ENCODE assay signal across 12 cellular contexts in genomic region chr1:198155253-198155652, GRCh38. TPM values are rescaled to one million over a fixed set of nuclear protein-coding genes. Genes with fewer than 3 reads are reported as not detected.
DNase-seq lines count a peak whose midpoint lies in the region; ATAC-seq and TF ChIP-seq lines count a peak whose summit lies in the region.
"Had no signal": no experiment of that assay in that cellular context is flagged by ENCODE, and none has a peak within 500 bp of the region (broad histone marks: within the 10 kb centered on the region; RNA-seq: fewer than 3 reads in every experiment).

No MANE protein-coding gene starts in this region.

- H3K4me3 ChIP-seq in fibroblast of mammary gland (ENCODE audit: control insufficient read depth, low read depth, low read length) (no peak overlapping the region), thoracic aorta (peak overlapping the region; percentile 93)

- no peak overlapping the region for H3K4me3 Mint-ChIP-seq in activated naive CD8-positive, alpha-beta T cell treated with anti-CD3 and anti-CD28 coated beads, Interleukin-2, amount 10 ng/mL, durations not matched to agents 7 days and 5 days
- H3K4me3 Mint-ChIP-seq in activated naive CD8-positive, alpha-beta T cell treated with anti-CD3 and anti-CD28 coated beads, Interleukin-2, amount 50 U/mL, for 24 hours, result no peak overlapping the region
- H3K4me3 Mint-ChIP-seq in activated naive CD4-positive, alpha-beta T cell treated with anti-CD3 and anti-CD28 coated beads for 36 hours, result no peak overlapping the region

- ATAC-seq in activated naive CD8-positive, alpha-beta T cell treated with anti-CD3 and anti-CD28 coated beads, Interleukin-2, amount 10 ng/mL, durations not matched to agents 7 days and 5 days (ENCODE audit: low read depth), result no peak
- no peak for ATAC-seq in activated naive CD8-positive, alpha-beta T cell treated with anti-CD3 and anti-CD28 coated beads, Interleukin-2, amount 50 U/mL, for 24 hours
- ATAC-seq in thoracic aorta (ENCODE audit: insufficient number of reproducible peaks, low FRiP score, low read depth) (peak; percentile 24), GM18519 (IDR thresholded peaks at IDR 0.05; ENCODE audit: low FRiP score, unreplicated experiment) (no peak)

- in situ Hi-C loops in SK-MEL-5 (cut with HindIII; ENCODE audit: low pct_unique_long_range_greater_than_20kb, low sequenced_read_pairs), result no loop called here
- in situ Hi-C loops in G401 (cut with HindIII; ENCODE audit: low sequenced_read_pairs), result no loop called here

- H3K27me3 ChIP-seq in thoracic aorta (replicated peaks; ENCODE audit: insufficient read depth), result no peaks in the 10 kb centered on the region

- TF ChIP-seq CTCF in fibroblast of mammary gland (conservative IDR thresholded peaks at IDR 0.05; ENCODE audit: control insufficient read depth, insufficient read depth, low read depth, low read length) (no peak), thoracic aorta (IDR thresholded peaks at IDR 0.05) (no peak)

- intact Hi-C loops in activated naive CD4-positive, alpha-beta T cell treated with anti-CD3 and anti-CD28 coated beads for 36 hours (cut with micrococcal nuclease), result loop anchor here (5.0 kb wide), 4 partner anchors 53 to 782 kb away; no protein-coding TSS in a partner anchor

- POLR2A ChIA-PET in activated naive CD8-positive, alpha-beta T cell treated with anti-CD3 and anti-CD28 coated beads, Interleukin-2, amount 10 ng/mL, durations not matched to agents 7 days and 5 days (lab: Charles Lee), result no interaction called here

- H3K9me3 Mint-ChIP-seq in activated naive CD8-positive, alpha-beta T cell treated with anti-CD3 and anti-CD28 coated beads, Interleukin-2, amount 10 ng/mL, durations not matched to agents 7 days and 5 days, result no peaks in the 10 kb centered on the region
- no peaks in the 10 kb centered on the region for H3K9me3 Mint-ChIP-seq in activated naive CD8-positive, alpha-beta T cell treated with anti-CD3 and anti-CD28 coated beads, Interleukin-2, amount 50 U/mL, for 24 hours
- H3K9me3 Mint-ChIP-seq in activated naive CD4-positive, alpha-beta T cell treated with anti-CD3 and anti-CD28 coated beads for 36 hours, result no peaks in the 10 kb centered on the region

- H3K36me3 ChIP-seq in thoracic aorta, result no peaks in the 10 kb centered on the region

- peaks cover 3% of the 10 kb centered on the region for H3K36me3 Mint-ChIP-seq in activated naive CD8-positive, alpha-beta T cell treated with anti-CD3 and anti-CD28 coated beads, Interleukin-2, amount 10 ng/mL, durations not matched to agents 7 days and 5 days
- H3K36me3 Mint-ChIP-seq in activated naive CD8-positive, alpha-beta T cell treated with anti-CD3 and anti-CD28 coated beads, Interleukin-2, amount 50 U/mL, for 24 hours (ENCODE audit: low read depth), result peaks cover 3% of the 10 kb centered on the region
- peaks cover 5% of the 10 kb centered on the region for H3K36me3 Mint-ChIP-seq in activated naive CD4-positive, alpha-beta T cell treated with anti-CD3 and anti-CD28 coated beads for 36 hours (ENCODE audit: low read depth)

- H3K27ac Mint-ChIP-seq in activated naive CD8-positive, alpha-beta T cell treated with anti-CD3 and anti-CD28 coated beads, Interleukin-2, amount 10 ng/mL, durations not matched to agents 7 days and 5 days, result peak overlapping the region; percentile 32
- no peak overlapping the region for H3K27ac Mint-ChIP-seq in activated naive CD8-positive, alpha-beta T cell treated with anti-CD3 and anti-CD28 coated beads, Interleukin-2, amount 50 U/mL, for 24 hours
- H3K27ac Mint-ChIP-seq in activated naive CD4-positive, alpha-beta T cell treated with anti-CD3 and anti-CD28 coated beads for 36 hours, result no peak overlapping the region

- no peaks in the 10 kb centered on the region for H3K9me3 ChIP-seq in thoracic aorta

- H3K27ac ChIP-seq in thoracic aorta, result peak overlapping the region; percentile 94 to 98

- CTCF ChIA-PET in activated naive CD4-positive, alpha-beta T cell treated with anti-CD3 and anti-CD28 coated beads for 36 hours (lab: Charles Lee), result interaction anchor here (0.6 to 2.3 kb wide), 4 partner anchors 14 to 312 kb away, joined by 3 to 6 read pairs (median 5); no protein-coding TSS in a partner anchor

- peaks cover 34 to 58% of the 10 kb centered on the region in 2 donors for H3K4me1 ChIP-seq in thoracic aorta (ENCODE audit: control insufficient read depth in 1 of 2, low read depth in 2 of 2)

- DNase-seq in activated naive CD8-positive, alpha-beta T cell treated with anti-CD3 and anti-CD28 coated beads, Interleukin-2, amount 10 ng/mL, durations not matched to agents 7 days and 5 days, result no peak
- no peak for DNase-seq in activated naive CD8-positive, alpha-beta T cell treated with anti-CD3 and anti-CD28 coated beads, Interleukin-2, amount 50 U/mL, for 24 hours
- DNase-seq in SK-MEL-5 (ENCODE audit: low read depth, low spot score) (peak; percentile 50), fibroblast of mammary gland (ENCODE audit: low read depth) (peak; percentile 55), thoracic aorta (ENCODE audit: low spot score) (no peak), G401 (ENCODE audit: low spot score) (no peak)
- no peak for DNase-seq in activated naive CD4-positive, alpha-beta T cell treated with anti-CD3 and anti-CD28 coated beads for 36 hours
- DNase-seq: activated CD4-positive, alpha-beta T cell treated with anti-CD3 and anti-CD28 coated beads for 48 hours; activated gamma-delta T cell treated with Interleukin-2 at 50 U/mL for 16 hours; NCI-H524 treated with DMSO at 0.1 percent for 48 hours; stimulated activated CD4-positive, alpha-beta T cell treated with anti-CD3 and anti-CD28 coated beads, Interleukin-12 subunit alpha, Interleukin-12 subunit beta, amount 100 ng/mL, for 4 hours had no signal

- H3K27me3 Mint-ChIP-seq in activated naive CD8-positive, alpha-beta T cell treated with anti-CD3 and anti-CD28 coated beads, Interleukin-2, amount 10 ng/mL, durations not matched to agents 7 days and 5 days, result no peaks in the 10 kb centered on the region
- H3K27me3 Mint-ChIP-seq in activated naive CD8-positive, alpha-beta T cell treated with anti-CD3 and anti-CD28 coated beads, Interleukin-2, amount 50 U/mL, for 24 hours, result no peaks in the 10 kb centered on the region
- H3K27me3 Mint-ChIP-seq in activated naive CD4-positive, alpha-beta T cell treated with anti-CD3 and anti-CD28 coated beads for 36 hours (ENCODE audit: low read depth), result no peaks in the 10 kb centered on the region

- peaks cover 11% of the 10 kb centered on the region for H3K4me1 Mint-ChIP-seq in activated naive CD8-positive, alpha-beta T cell treated with anti-CD3 and anti-CD28 coated beads, Interleukin-2, amount 10 ng/mL, durations not matched to agents 7 days and 5 days
- H3K4me1 Mint-ChIP-seq in activated naive CD8-positive, alpha-beta T cell treated with anti-CD3 and anti-CD28 coated beads, Interleukin-2, amount 50 U/mL, for 24 hours, result peaks cover 22% of the 10 kb centered on the region
- peaks cover 9% of the 10 kb centered on the region for H3K4me1 Mint-ChIP-seq in activated naive CD4-positive, alpha-beta T cell treated with anti-CD3 and anti-CD28 coated beads for 36 hours (ENCODE audit: low read depth)

RNA-seq across cellular contexts. Expression of gene NEK7, which starts 1.5 kb away (rescaled TPM):
- 10 to 100 TPM; 68.9 to 71.7 TPM for total RNA-seq in activated naive CD8-positive, alpha-beta T cell treated with anti-CD3 and anti-CD28 coated beads, Interleukin-2, amount 10 ng/mL, durations not matched to agents 7 days and 5 days
- 49.2 and 51.1 TPM in 2 replicates for total RNA-seq in SK-MEL-5 (2014; rRNA removed; shearing (Covaris generic))
- polyA plus RNA-seq in SK-MEL-5 (2015; cell fraction: cytosol; rRNA removed), result 25.3 and 28.8 TPM in 2 replicates
- polyA plus RNA-seq in SK-MEL-5 (2015; cell fraction: nucleus; rRNA removed), result 22.5 and 40.8 TPM in 2 replicates
- total RNA-seq in thoracic aorta, result 100 to 1,000 TPM; 118 to 155 TPM
- total RNA-seq in G401 (2014; rRNA removed; shearing (Covaris generic)), result 13.6 and 15.6 TPM in 2 replicates
- total RNA-seq in activated naive CD4-positive, alpha-beta T cell treated with anti-CD3 and anti-CD28 coated beads for 36 hours, result 10 to 100 TPM; 45.6 to 49.7 TPM

Comparison
In these comparisons a context has a peak if more than half of its experiments do, and no peak if none do; other contexts are left out.
1. DNase-seq: peak in SK-MEL-5 (single experiment) and fibroblast of mammary gland (single experiment); none in activated naive CD8-positive, alpha-beta T cell treated with anti-CD3 and anti-CD28 coated beads, Interleukin-2, amount 10 ng/mL, durations not matched to agents 7 days and 5 days (single experiment), activated naive CD8-positive, alpha-beta T cell treated with anti-CD3 and anti-CD28 coated beads, Interleukin-2, amount 50 U/mL, for 24 hours (single experiment), thoracic aorta (single experiment), G401 (single experiment) and activated naive CD4-positive, alpha-beta T cell treated with anti-CD3 and anti-CD28 coated beads for 36 hours (single experiment).